8 cellular contexts compared by ENCODE assay signal in the genomic region with DNA sequence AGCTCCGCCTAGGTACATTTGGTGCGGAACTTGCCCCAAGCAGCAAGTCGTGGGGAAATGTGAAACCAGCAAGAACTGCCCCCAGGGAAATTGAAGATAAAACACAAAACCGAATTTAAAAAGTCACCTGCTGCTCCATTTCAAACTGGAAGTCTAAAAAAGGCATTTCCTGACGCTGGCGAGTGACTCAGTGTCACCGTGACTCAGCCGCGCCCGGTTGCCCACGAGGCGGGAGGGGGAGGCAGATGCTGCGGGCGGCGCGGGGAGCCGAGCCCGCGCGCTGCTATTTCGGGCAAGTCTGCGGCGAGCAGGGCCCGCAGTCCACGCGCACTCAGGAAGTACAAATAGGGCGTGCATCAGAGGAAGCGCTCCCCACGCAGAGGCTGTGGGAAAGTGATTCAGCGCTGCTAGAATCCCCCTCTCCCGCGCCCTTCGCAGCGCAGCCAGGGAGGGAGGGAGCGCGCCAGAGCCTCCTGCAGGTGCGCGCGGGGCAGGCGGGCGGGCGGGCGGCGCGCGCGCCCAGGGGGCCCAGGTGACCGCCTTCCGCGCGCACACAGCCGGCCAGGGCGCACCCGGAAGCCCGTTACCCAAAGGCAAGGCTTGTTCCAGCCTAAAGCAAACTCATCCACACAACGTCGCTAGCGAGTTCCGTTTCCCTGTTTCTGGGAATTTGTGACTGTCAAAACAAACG.
DNase-seq lines count a peak whose midpoint lies in the region; ATAC-seq lines count a peak whose summit lies in the region.

No MANE protein-coding gene starts in this region.

- no peaks in the 10 kb centered on the region for H3K9me3 ChIP-seq in endocrine pancreas (ENCODE audit: control insufficient read depth, low read length)

- peak; percentile 83 for DNase-seq in A172 (ENCODE audit: low spot score)
- peak; percentile 67 for DNase-seq in NCI-H510A treated with DMSO at 0.1 percent for 48 hours (lab: John Stamatoyannopoulos, UW)
- DNase-seq in activated CD8-positive, alpha-beta memory T cell treated with anti-CD3 and anti-CD28 coated beads for 24 hours: peak; percentile 78
- DNase-seq in middle frontal gyrus (ENCODE audit: extremely low spot score, low spot score): peak; percentile 37
- DNase-seq in stimulated activated CD8-positive, alpha-beta memory T cell treated with anti-CD3 and anti-CD28 coated beads, Interleukin-15, amount 100 ng/mL, for 4 hours (ENCODE audit: low read depth in 2 of 2): peak; percentile 35 to 55

- H3K9ac ChIP-seq in endocrine pancreas (ENCODE audit: control insufficient read depth, insufficient read depth, low read length): peak overlapping the region; percentile 100

- no peaks in the 10 kb centered on the region for H3K27me3 ChIP-seq in endocrine pancreas (ENCODE audit: control insufficient read depth, insufficient read depth, low read length)

- H3K36me3 ChIP-seq in endocrine pancreas (ENCODE audit: control insufficient read depth, insufficient read depth, low read length): no peaks in the 10 kb centered on the region

- ATAC-seq in GM18868 (IDR thresholded peaks at IDR 0.05; ENCODE audit: unreplicated experiment) (peak; percentile 58), HG03097 (IDR thresholded peaks at IDR 0.05; ENCODE audit: low FRiP score, unreplicated experiment) (peak; percentile 56)

- peaks cover 13% of the 10 kb centered on the region for H3K4me1 ChIP-seq in endocrine pancreas (ENCODE audit: control insufficient read depth, insufficient read depth, low read length)

- peak overlapping the region; percentile 80 for H3K4me3 ChIP-seq in endocrine pancreas (ENCODE audit: control insufficient read depth, insufficient read depth, low read length)

Comparison
In these comparisons a context has a peak if more than half of its experiments do, and no peak if none do; other contexts are left out.
1. Peak in every context shown above with its lines: DNase-seq, ATAC-seq and H3K4me3 ChIP-seq.